8 cellular contexts compared by ENCODE assay signal in the genomic region with DNA sequence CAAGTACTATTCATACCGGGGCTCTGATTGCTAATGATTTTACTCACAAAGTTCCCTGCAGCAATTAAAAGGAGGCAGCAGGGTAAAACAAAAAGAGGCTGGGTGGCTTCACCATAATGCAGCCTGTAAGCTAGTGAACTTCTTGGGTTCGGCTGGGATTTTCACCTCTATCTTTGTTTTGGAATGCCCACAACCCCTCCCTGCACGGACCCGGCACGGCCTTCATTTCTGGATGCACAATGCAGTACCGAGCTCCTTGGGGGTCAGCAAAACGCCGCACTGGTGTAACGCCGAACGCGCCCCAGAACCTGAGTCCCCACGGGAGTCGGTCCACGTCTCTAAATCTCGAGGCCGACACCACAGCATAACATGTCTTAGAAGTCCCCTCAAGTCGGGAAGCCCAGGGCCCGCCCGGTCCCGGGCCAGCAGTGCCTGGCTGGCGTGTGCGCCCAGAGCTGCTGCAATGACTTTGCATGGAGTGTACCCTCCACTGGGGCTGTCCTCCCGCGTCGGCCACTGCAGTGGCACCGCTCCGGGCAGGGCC. TPM values are rescaled to one million over a fixed set of nuclear protein-coding genes. Genes with fewer than 3 reads are reported as not detected.
DNase-seq lines count a peak whose midpoint lies in the region; ATAC-seq and TF ChIP-seq lines count a peak whose summit lies in the region.

No MANE protein-coding gene starts in this region.

- H3K36me3 Mint-ChIP-seq in WTC11 (no peaks in the 10 kb centered on the region), glutamatergic neuron (ENCODE audit: unreplicated experiment) (no peaks in the 10 kb centered on the region)

- H3K4me3 Mint-ChIP-seq in WTC11 (peak overlapping the region; percentile 88), glutamatergic neuron (ENCODE audit: unreplicated experiment) (peak overlapping the region; percentile 96)

- TF ChIP-seq CTCF in GM12864 (IDR thresholded peaks at IDR 0.05; ENCODE audit: low read depth, low read length, missing control alignments): no peak
- TF ChIP-seq CTCF in WTC11 (IDR thresholded peaks at IDR 0.05): no peak
- TF ChIP-seq CTCF in glutamatergic neuron (IDR thresholded peaks at IDR 0.05; ENCODE audit: partially characterized antibody, unreplicated experiment): no peak

- POLR2A ChIA-PET in WTC11 (lab: Charles Lee): interaction anchor here (0.6 kb wide), 1 partner anchor 1302 kb away, joined by 3 read pairs; no protein-coding TSS in a partner anchor

- CTCF ChIA-PET in WTC11 (lab: Charles Lee): interaction anchor here (1.0 to 2.7 kb wide), 7 partner anchors 10 to 88 kb away, joined by 3 to 13 read pairs (median 5); no protein-coding TSS in a partner anchor

- DNase-seq in GM12864 (ENCODE audit: low read depth) (no peak), WTC11 (ENCODE audit: low spot score) (no peak), glutamatergic neuron (peak; percentile 48), NCI-H2196 (lab: John Stamatoyannopoulos, UW; ENCODE audit: unreplicated experiment) (no peak), activated gamma-delta T cell treated with Interleukin-2 at 50 U/mL for 16 hours (no peak), NCI-H2107 (lab: John Stamatoyannopoulos, UW) (no peak)

- no peak overlapping the region for H3K9ac ChIP-seq in rectal smooth muscle tissue (ENCODE audit: low read length)

- H3K4me1 Mint-ChIP-seq in WTC11: peaks cover 42% of the 10 kb centered on the region
- peaks cover 31% of the 10 kb centered on the region for H3K4me1 Mint-ChIP-seq in glutamatergic neuron (ENCODE audit: low read depth, unreplicated experiment)

- H3K27me3 ChIP-seq in rectal smooth muscle tissue (ENCODE audit: control insufficient read depth, insufficient read depth, low read length): no peaks in the 10 kb centered on the region

- H3K27ac Mint-ChIP-seq in WTC11 (0 out of 2 replicates have a peak overlapping the region, but pooled peaks have one; percentile 41), glutamatergic neuron (ENCODE audit: unreplicated experiment) (peak overlapping the region; percentile 93)

- peaks cover 4% of the 10 kb centered on the region for H3K9me3 Mint-ChIP-seq in WTC11
- peaks cover 6% of the 10 kb centered on the region for H3K9me3 Mint-ChIP-seq in glutamatergic neuron (ENCODE audit: unreplicated experiment)

- H3K36me3 ChIP-seq in rectal smooth muscle tissue (ENCODE audit: control insufficient read depth, insufficient read depth, low read length): no peaks in the 10 kb centered on the region

- peaks cover 11% of the 10 kb centered on the region for H3K4me1 ChIP-seq in rectal smooth muscle tissue (ENCODE audit: control insufficient read depth, insufficient read depth, low read length)

- ATAC-seq in HG02970 (IDR thresholded peaks at IDR 0.05; ENCODE audit: low FRiP score, unreplicated experiment) (peak; percentile 20), WTC11 (peak; percentile 17)

- H3K4me3 ChIP-seq in GM12864 (ENCODE audit: low read depth, low read length): peak overlapping the region; percentile 58
- H3K4me3 ChIP-seq in rectal smooth muscle tissue (ENCODE audit: low read length): peak overlapping the region; percentile 80

- no peak overlapping the region for H3K27ac ChIP-seq in rectal smooth muscle tissue (ENCODE audit: low read depth, low read length)

- H3K27me3 Mint-ChIP-seq in WTC11 (ENCODE audit: low read depth) (no peaks in the 10 kb centered on the region), glutamatergic neuron (ENCODE audit: unreplicated experiment) (peaks cover 10% of the 10 kb centered on the region)

TF ChIP-seq in WTC11, 78 proteins besides CTCF, POLR2A, EP300 and RAD21 (continues in another document):
- TF ChIP-seq ESRRA (CRISPR knock-in tag; IDR thresholded peaks at IDR 0.05; ENCODE audit: borderline replicate concordance): no peak
- TF ChIP-seq ZNF416 (CRISPR knock-in tag; IDR thresholded peaks at IDR 0.05): no peak
- TF ChIP-seq, protein P1, sequence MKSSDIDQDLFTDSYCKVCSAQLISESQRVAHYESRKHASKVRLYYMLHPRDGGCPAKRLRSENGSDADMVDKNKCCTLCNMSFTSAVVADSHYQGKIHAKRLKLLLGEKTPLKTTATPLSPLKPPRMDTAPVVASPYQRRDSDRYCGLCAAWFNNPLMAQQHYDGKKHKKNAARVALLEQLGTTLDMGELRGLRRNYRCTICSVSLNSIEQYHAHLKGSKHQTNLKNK (CRISPR knock-in tag; IDR thresholded peaks at IDR 0.05): no peak
- TF ChIP-seq, protein P2, sequence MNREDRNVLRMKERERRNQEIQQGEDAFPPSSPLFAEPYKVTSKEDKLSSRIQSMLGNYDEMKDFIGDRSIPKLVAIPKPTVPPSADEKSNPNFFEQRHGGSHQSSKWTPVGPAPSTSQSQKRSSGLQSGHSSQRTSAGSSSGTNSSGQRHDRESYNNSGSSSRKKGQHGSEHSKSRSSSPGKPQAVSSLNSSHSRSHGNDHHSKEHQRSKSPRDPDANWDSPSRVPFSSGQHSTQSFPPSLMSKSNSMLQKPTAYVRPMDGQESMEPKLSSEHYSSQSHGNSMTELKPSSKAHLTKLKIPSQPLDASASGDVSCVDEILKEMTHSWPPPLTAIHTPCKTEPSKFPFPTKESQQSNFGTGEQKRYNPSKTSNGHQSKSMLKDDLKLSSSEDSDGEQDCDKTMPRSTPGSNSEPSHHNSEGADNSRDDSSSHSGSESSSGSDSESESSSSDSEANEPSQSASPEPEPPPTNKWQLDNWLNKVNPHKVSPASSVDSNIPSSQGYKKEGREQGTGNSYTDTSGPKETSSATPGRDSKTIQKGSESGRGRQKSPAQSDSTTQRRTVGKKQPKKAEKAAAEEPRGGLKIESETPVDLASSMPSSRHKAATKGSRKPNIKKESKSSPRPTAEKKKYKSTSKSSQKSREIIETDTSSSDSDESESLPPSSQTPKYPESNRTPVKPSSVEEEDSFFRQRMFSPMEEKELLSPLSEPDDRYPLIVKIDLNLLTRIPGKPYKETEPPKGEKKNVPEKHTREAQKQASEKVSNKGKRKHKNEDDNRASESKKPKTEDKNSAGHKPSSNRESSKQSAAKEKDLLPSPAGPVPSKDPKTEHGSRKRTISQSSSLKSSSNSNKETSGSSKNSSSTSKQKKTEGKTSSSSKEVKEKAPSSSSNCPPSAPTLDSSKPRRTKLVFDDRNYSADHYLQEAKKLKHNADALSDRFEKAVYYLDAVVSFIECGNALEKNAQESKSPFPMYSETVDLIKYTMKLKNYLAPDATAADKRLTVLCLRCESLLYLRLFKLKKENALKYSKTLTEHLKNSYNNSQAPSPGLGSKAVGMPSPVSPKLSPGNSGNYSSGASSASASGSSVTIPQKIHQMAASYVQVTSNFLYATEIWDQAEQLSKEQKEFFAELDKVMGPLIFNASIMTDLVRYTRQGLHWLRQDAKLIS (CRISPR knock-in tag; IDR thresholded peaks at IDR 0.05; ENCODE audit: borderline replicate concordance): no peak
- TF ChIP-seq FOXJ3 (CRISPR knock-in tag; IDR thresholded peaks at IDR 0.05; ENCODE audit: borderline replicate concordance): no peak
- no peak for TF ChIP-seq TP53 (CRISPR knock-in tag; IDR thresholded peaks at IDR 0.05)
- no peak for TF ChIP-seq FOXP1 (CRISPR knock-in tag; IDR thresholded peaks at IDR 0.05; ENCODE audit: borderline replicate concordance)
- TF ChIP-seq, protein P3, sequence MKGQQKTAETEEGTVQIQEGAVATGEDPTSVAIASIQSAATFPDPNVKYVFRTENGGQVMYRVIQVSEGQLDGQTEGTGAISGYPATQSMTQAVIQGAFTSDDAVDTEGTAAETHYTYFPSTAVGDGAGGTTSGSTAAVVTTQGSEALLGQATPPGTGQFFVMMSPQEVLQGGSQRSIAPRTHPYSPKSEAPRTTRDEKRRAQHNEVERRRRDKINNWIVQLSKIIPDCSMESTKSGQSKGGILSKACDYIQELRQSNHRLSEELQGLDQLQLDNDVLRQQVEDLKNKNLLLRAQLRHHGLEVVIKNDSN (CRISPR knock-in tag; IDR thresholded peaks at IDR 0.05): no peak
- TF ChIP-seq, protein P4, sequence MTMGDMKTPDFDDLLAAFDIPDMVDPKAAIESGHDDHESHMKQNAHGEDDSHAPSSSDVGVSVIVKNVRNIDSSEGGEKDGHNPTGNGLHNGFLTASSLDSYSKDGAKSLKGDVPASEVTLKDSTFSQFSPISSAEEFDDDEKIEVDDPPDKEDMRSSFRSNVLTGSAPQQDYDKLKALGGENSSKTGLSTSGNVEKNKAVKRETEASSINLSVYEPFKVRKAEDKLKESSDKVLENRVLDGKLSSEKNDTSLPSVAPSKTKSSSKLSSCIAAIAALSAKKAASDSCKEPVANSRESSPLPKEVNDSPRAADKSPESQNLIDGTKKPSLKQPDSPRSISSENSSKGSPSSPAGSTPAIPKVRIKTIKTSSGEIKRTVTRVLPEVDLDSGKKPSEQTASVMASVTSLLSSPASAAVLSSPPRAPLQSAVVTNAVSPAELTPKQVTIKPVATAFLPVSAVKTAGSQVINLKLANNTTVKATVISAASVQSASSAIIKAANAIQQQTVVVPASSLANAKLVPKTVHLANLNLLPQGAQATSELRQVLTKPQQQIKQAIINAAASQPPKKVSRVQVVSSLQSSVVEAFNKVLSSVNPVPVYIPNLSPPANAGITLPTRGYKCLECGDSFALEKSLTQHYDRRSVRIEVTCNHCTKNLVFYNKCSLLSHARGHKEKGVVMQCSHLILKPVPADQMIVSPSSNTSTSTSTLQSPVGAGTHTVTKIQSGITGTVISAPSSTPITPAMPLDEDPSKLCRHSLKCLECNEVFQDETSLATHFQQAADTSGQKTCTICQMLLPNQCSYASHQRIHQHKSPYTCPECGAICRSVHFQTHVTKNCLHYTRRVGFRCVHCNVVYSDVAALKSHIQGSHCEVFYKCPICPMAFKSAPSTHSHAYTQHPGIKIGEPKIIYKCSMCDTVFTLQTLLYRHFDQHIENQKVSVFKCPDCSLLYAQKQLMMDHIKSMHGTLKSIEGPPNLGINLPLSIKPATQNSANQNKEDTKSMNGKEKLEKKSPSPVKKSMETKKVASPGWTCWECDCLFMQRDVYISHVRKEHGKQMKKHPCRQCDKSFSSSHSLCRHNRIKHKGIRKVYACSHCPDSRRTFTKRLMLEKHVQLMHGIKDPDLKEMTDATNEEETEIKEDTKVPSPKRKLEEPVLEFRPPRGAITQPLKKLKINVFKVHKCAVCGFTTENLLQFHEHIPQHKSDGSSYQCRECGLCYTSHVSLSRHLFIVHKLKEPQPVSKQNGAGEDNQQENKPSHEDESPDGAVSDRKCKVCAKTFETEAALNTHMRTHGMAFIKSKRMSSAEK (CRISPR knock-in tag; IDR thresholded peaks at IDR 0.05; ENCODE audit: borderline replicate concordance): no peak

RNA-seq across cellular contexts. Expression of a gene that starts 0.8 kb away (rescaled TPM):
- total RNA-seq in WTC11 (2021) (57.1 to 68.9 TPM (median 59.6 TPM) in 3 replicates), glutamatergic neuron (ENCODE audit: unreplicated experiment) (94.3 TPM)

RNA-seq across cellular contexts. Expression of a gene that starts 15.2 kb away (rescaled TPM):
- 0.17 to 0.57 TPM in 2 of 3 replicates, not detected in the other for total RNA-seq in WTC11 (2021)
- total RNA-seq in glutamatergic neuron (ENCODE audit: unreplicated experiment): 0.39 TPM

RNA-seq across cellular contexts. Expression of a gene that starts 49.0 kb away (rescaled TPM):
- total RNA-seq in WTC11 (2021): 28.6 to 33.0 TPM (median 31.5 TPM) in 3 replicates
- 1.9 TPM for total RNA-seq in glutamatergic neuron (ENCODE audit: unreplicated experiment)

Comparison
In these comparisons a context has a peak if more than half of its experiments do, and no peak if none do; other contexts are left out.
1. RNA of a gene that starts 49.0 kb away (total RNA-seq): 28.6 to 33.0 TPM in WTC11; 1.9 TPM in glutamatergic neuron (single experiment); every median in the first group is over 10 times any median in the second.